In genomic region chr18:8808001-8808400, GRCh38 we compare ENCODE assay signal across 24 cellular contexts.
DNase-seq lines count a peak whose midpoint lies in the region; ATAC-seq and TF ChIP-seq lines count a peak whose summit lies in the region.
"Had no signal": no experiment of that assay in that cellular context is flagged by ENCODE, and none has a peak within 500 bp of the region (broad histone marks: within the 10 kb centered on the region; RNA-seq: fewer than 3 reads in every experiment).

No MANE protein-coding gene starts in this region.

- H3K27me3 ChIP-seq in heart left ventricle = no peaks in the 10 kb centered on the region
- H3K27me3 ChIP-seq: upper lobe of right lung had no signal

- H3K27ac Mint-ChIP-seq in nephron progenitor cell = no peak overlapping the region
- H3K27ac Mint-ChIP-seq: activated CD8-positive, alpha-beta T cell treated with anti-CD3 and anti-CD28 coated beads, Interleukin-2, amount 10 ng/mL, durations not matched to agents 7 days and 5 days; activated naive CD4-positive, alpha-beta T cell treated with anti-CD3 and anti-CD28 coated beads, Interleukin-2, amount 10 ng/mL, durations not matched to agents 7 days and 5 days; CD8-positive, alpha-beta T cell; natural killer cell treated with Interleukin-12 subunit alpha and Interleukin-12 subunit beta and Interleukin-15 and Interleukin-18, amount 100 ng/mL, for 72 hours had no signal

- TF ChIP-seq CTCF in heart left ventricle (IDR thresholded peaks at IDR 0.05) (no peak), nephron progenitor cell (IDR thresholded peaks at IDR 0.05) (no peak)

- H3K9me3 ChIP-seq in heart left ventricle = no peaks in the 10 kb centered on the region
- H3K9me3 ChIP-seq: A549, lower lobe of right lung, upper lobe of right lung had no signal

- H3K4me1 Mint-ChIP-seq in nephron progenitor cell = peaks cover 15% of the 10 kb centered on the region
- H3K4me1 Mint-ChIP-seq: brain had no signal

- peak; percentile 67 for DNase-seq in cardiac septum (ENCODE audit: low spot score)
- no peak for DNase-seq in heart left ventricle
- DNase-seq in RPMI7951 (ENCODE audit: low read depth) = peak; percentile 71
- peak; percentile 47 for DNase-seq in myocyte (ENCODE audit: low read depth)
- DNase-seq in erythroblast (lab: John Stamatoyannopoulos, UW) = no peak
- no peak for DNase-seq in nephron progenitor cell
- no peak for DNase-seq in COLO668 (lab: John Stamatoyannopoulos, UW; ENCODE audit: unreplicated experiment)
- no peak for DNase-seq in NCI-H526 treated with DMSO at 0.1 percent for 48 hours (lab: John Stamatoyannopoulos, UW)
- DNase-seq: activated naive CD4-positive, alpha-beta T cell treated with anti-CD3 and anti-CD28 coated beads, Interleukin-2, amount 10 ng/mL, durations not matched to agents 7 days and 5 days; amniotic stem cell; CD8-positive, alpha-beta T cell; hypothalamus; lower lobe of right lung; NCI-H1048; NCI-H1694 treated with DMSO at 0.1 percent for 48 hours; NCI-H510A; NK-92 treated with Interleukin-12 subunit alpha and Interleukin-12 subunit beta, amount 100 ng/mL, for 24 hours; T-helper 2 cell; upper lobe of right lung had no signal

- H3K27me3 Mint-ChIP-seq in nephron progenitor cell (ENCODE audit: low read depth, poor library complexity) = peaks cover 10% of the 10 kb centered on the region
- H3K27me3 Mint-ChIP-seq: brain had no signal

- no peaks in the 10 kb centered on the region for H3K9me3 Mint-ChIP-seq in nephron progenitor cell
- H3K9me3 Mint-ChIP-seq: activated naive CD4-positive, alpha-beta T cell treated with anti-CD3 and anti-CD28 coated beads, Interleukin-2, amount 10 ng/mL, durations not matched to agents 7 days and 5 days; CD8-positive, alpha-beta T cell; natural killer cell treated with Interleukin-12 subunit alpha and Interleukin-12 subunit beta and Interleukin-15 and Interleukin-18, amount 100 ng/mL, for 72 hours had no signal

- TF ChIP-seq POLR2A in heart left ventricle (IDR thresholded peaks at IDR 0.05) (no peak), erythroblast (IDR thresholded peaks at IDR 0.05; ENCODE audit: low read length) (no peak)

- H3K36me3 Mint-ChIP-seq in nephron progenitor cell (ENCODE audit: low read depth) = peaks cover 27% of the 10 kb centered on the region
- H3K36me3 Mint-ChIP-seq: activated naive CD4-positive, alpha-beta T cell treated with anti-CD3 and anti-CD28 coated beads, Interleukin-2, amount 10 ng/mL, durations not matched to agents 7 days and 5 days; CD8-positive, alpha-beta T cell; natural killer cell treated with Interleukin-12 subunit alpha and Interleukin-12 subunit beta and Interleukin-15 and Interleukin-18, amount 100 ng/mL, for 72 hours had no signal

- H3K27ac ChIP-seq in heart left ventricle = peak overlapping the region in 1 of 12 donors; percentile 32
- H3K27ac ChIP-seq: lower lobe of right lung, SK-N-MC, upper lobe of right lung had no signal

- no peak overlapping the region for H3K4me3 ChIP-seq in heart left ventricle
- H3K4me3 ChIP-seq: A549, lower lobe of right lung, SK-N-MC, upper lobe of right lung had no signal

- no peak overlapping the region for H3K4me3 Mint-ChIP-seq in nephron progenitor cell
- H3K4me3 Mint-ChIP-seq: activated CD8-positive, alpha-beta T cell treated with anti-CD3 and anti-CD28 coated beads, Interleukin-2, amount 10 ng/mL, durations not matched to agents 7 days and 5 days; activated naive CD4-positive, alpha-beta T cell treated with anti-CD3 and anti-CD28 coated beads, Interleukin-2, amount 10 ng/mL, durations not matched to agents 7 days and 5 days; brain; CD8-positive, alpha-beta T cell; natural killer cell treated with Interleukin-12 subunit alpha and Interleukin-12 subunit beta and Interleukin-15 and Interleukin-18, amount 100 ng/mL, for 72 hours had no signal

- WGBS in heart left ventricle, 4 donors = 61 to 74% (median 71%) methylated on average over 6 of the region's 6 CpGs

- peaks cover 0 to 20% (median 0%) of the 10 kb centered on the region in 12 donors for H3K4me1 ChIP-seq in heart left ventricle
- H3K4me1 ChIP-seq: lower lobe of right lung, upper lobe of right lung had no signal

- no peaks in the 10 kb centered on the region for H3K36me3 ChIP-seq in heart left ventricle
- H3K36me3 ChIP-seq: lower lobe of right lung, upper lobe of right lung had no signal

- ATAC-seq in heart left ventricle = no peak
- ATAC-seq: A549; lower lobe of right lung; natural killer cell treated with Interleukin-12 subunit alpha and Interleukin-12 subunit beta and Interleukin-15 and Interleukin-18, amount 100 ng/mL, for 72 hours; upper lobe of right lung had no signal

- intact Hi-C loops in cardiac septum (cut with DNase I) = no loop called here
- intact Hi-C loops in heart left ventricle (cut with DNase I) = no loop called here

Comparison
In these comparisons a context has a peak if more than half of its experiments do, and no peak if none do; other contexts are left out.
1. DNase-seq: peak in cardiac septum (single experiment), RPMI7951 (single experiment) and myocyte (single experiment); none in heart left ventricle (0 of 5), erythroblast (0 of 2), nephron progenitor cell (single experiment), COLO668 (single experiment) and NCI-H526 treated with DMSO at 0.1 percent for 48 hours (single experiment).